ENCODE assay signal across 11 cellular contexts in genomic region chr19:19777692-19778091, GRCh38. TPM values are rescaled to one million over a fixed set of nuclear protein-coding genes. Genes with fewer than 3 reads are reported as not detected.
DNase-seq lines count a peak whose midpoint lies in the region; ATAC-seq and TF ChIP-seq lines count a peak whose summit lies in the region.
"Had no signal": no experiment of that assay in that cellular context is flagged by ENCODE, and none has a peak within 500 bp of the region (broad histone marks: within the 10 kb centered on the region; RNA-seq: fewer than 3 reads in every experiment).

No MANE protein-coding gene starts in this region.

- H3K36me3 Mint-ChIP-seq in GM23338 (ENCODE audit: low read depth) = peaks cover 13% of the 10 kb centered on the region

- H3K4me3 Mint-ChIP-seq in GM23338 = peak overlapping the region; percentile 99

- H2BK15ac ChIP-seq in mesendoderm (replicated peaks; ENCODE audit: low read depth) = no peak overlapping the region

- peak in 1 of 2 experiments; percentile 35; a peak in 3 of 4 replicates for TF ChIP-seq CTCF in GM23338 (conservative IDR thresholded peaks at IDR 0.05; ENCODE audit: low read depth in 2 of 2)
- no peak for TF ChIP-seq CTCF in parathyroid adenoma (IDR thresholded peaks at IDR 0.05)

- H3K27ac ChIP-seq in GM23338 (ENCODE audit: low read depth) (no peak overlapping the region), ectodermal cell (ENCODE audit: insufficient read depth, low read depth, low read length, poor library complexity, severe bottlenecking) (no peak overlapping the region), parathyroid adenoma (no peak overlapping the region), mesendoderm (ENCODE audit: low read depth, low read length) (no peak overlapping the region)

- H3K4me1 ChIP-seq in GM23338 (ENCODE audit: insufficient read depth) (peaks cover 15% of the 10 kb centered on the region), NT2/D1 (ENCODE audit: insufficient read depth, insufficient read length) (no peaks in the 10 kb centered on the region), ectodermal cell (ENCODE audit: control insufficient read depth, insufficient read depth, low read length) (peaks cover 4% of the 10 kb centered on the region), parathyroid adenoma (no peaks in the 10 kb centered on the region), mesendoderm (ENCODE audit: control insufficient read depth, low read depth, low read length) (peaks cover 4% of the 10 kb centered on the region)

- H2BK5ac ChIP-seq in mesendoderm (ENCODE audit: low read length) = no peak overlapping the region

- peaks cover 11% of the 10 kb centered on the region for H3K4me1 Mint-ChIP-seq in GM23338

- H3K27me3 Mint-ChIP-seq in GM23338 (ENCODE audit: insufficient read depth, low read depth, poor library complexity) = peaks cover 7% of the 10 kb centered on the region

- H3K56ac ChIP-seq in mesendoderm (ENCODE audit: low read length) = no peak overlapping the region

- no peak overlapping the region for H3K4ac ChIP-seq in mesendoderm (ENCODE audit: low read depth, low read length)

- H3K9me2 ChIP-seq in GM23338 (ENCODE audit: insufficient read depth) = no peaks in the 10 kb centered on the region

- H2AK5ac ChIP-seq in mesendoderm (ENCODE audit: low read length) = no peak overlapping the region

- no peaks in the 10 kb centered on the region for H3F3A ChIP-seq in GM23338 (replicated peaks; ENCODE audit: low read depth)

- H4K5ac ChIP-seq in mesendoderm (ENCODE audit: low read length) = no peak overlapping the region

- H3K79me2 ChIP-seq in GM23338 (replicated peaks; ENCODE audit: insufficient read depth) (peaks cover 31% of the 10 kb centered on the region; the same call in 1 of the 2 replicates), parathyroid adenoma (peaks cover 12% of the 10 kb centered on the region), mesendoderm (ENCODE audit: control insufficient read depth, insufficient read depth, low read length) (no peaks in the 10 kb centered on the region)

- H3K36me3 ChIP-seq in GM23338 (ENCODE audit: insufficient read depth) (no peaks in the 10 kb centered on the region), NT2/D1 (ENCODE audit: insufficient read depth, insufficient read length, low read length) (peaks cover 18% of the 10 kb centered on the region), ectodermal cell (ENCODE audit: control insufficient read depth, insufficient read depth, low read length) (no peaks in the 10 kb centered on the region), parathyroid adenoma (ENCODE audit: control insufficient read depth, insufficient read depth, low read length) (no peaks in the 10 kb centered on the region), mesendoderm (ENCODE audit: control insufficient read depth, insufficient read depth, low read length) (no peaks in the 10 kb centered on the region)
- H3K36me3 ChIP-seq: heart left ventricle had no signal

- H3K9me3 ChIP-seq in NT2/D1 (ENCODE audit: insufficient read depth, low read length) (no peaks in the 10 kb centered on the region), ectodermal cell (ENCODE audit: control insufficient read depth, low read length) (no peaks in the 10 kb centered on the region), parathyroid adenoma (ENCODE audit: control insufficient read depth, low read length) (no peaks in the 10 kb centered on the region)
- H3K9me3 ChIP-seq: heart left ventricle, pancreas had no signal

- H3K9me3 Mint-ChIP-seq in GM23338 = no peaks in the 10 kb centered on the region

- H3K27me3 ChIP-seq in GM23338 (ENCODE audit: insufficient read depth) = no peaks in the 10 kb centered on the region
- no peaks in the 10 kb centered on the region for H3K27me3 ChIP-seq in NT2/D1 (ENCODE audit: insufficient read depth, insufficient read length)
- H3K27me3 ChIP-seq in ectodermal cell (ENCODE audit: control insufficient read depth, insufficient read depth, low read length, poor library complexity, severe bottlenecking) = no peaks in the 10 kb centered on the region
- no peaks in the 10 kb centered on the region for H3K27me3 ChIP-seq in parathyroid adenoma (ENCODE audit: control insufficient read depth, insufficient read depth, low read length)
- H3K27me3 ChIP-seq in mesendoderm (ENCODE audit: insufficient read depth, low read length, poor library complexity) = no peaks in the 10 kb centered on the region
- H3K27me3 ChIP-seq: heart left ventricle, pancreas had no signal

- ATAC-seq in GM23338 (no peak), HG03196 (IDR thresholded peaks at IDR 0.05; ENCODE audit: unreplicated experiment) (no peak)
- ATAC-seq: heart left ventricle, pancreas had no signal

- H4K20me1 ChIP-seq in GM23338 (replicated peaks; ENCODE audit: insufficient read depth) = no peaks in the 10 kb centered on the region

- no peak overlapping the region for H2BK120ac ChIP-seq in mesendoderm (ENCODE audit: low read depth, low read length)

- H3K9ac ChIP-seq in NT2/D1 (ENCODE audit: insufficient read length, low read depth) (no peak overlapping the region), parathyroid adenoma (no peak overlapping the region), mesendoderm (ENCODE audit: low read length) (no peak overlapping the region)

- no peak overlapping the region for H4K8ac ChIP-seq in mesendoderm (ENCODE audit: low read depth, low read length)

- H2AFZ ChIP-seq in GM23338 (no peak overlapping the region), parathyroid adenoma (no peak overlapping the region)

- no peak overlapping the region for H3K18ac ChIP-seq in mesendoderm (ENCODE audit: low read length)

- 91 to 93% methylated on average over 5 of the region's 5 CpGs for WGBS in ectodermal cell, 2 experiments
- no CpG with 5 or more reads among the region's 5 CpGs for WGBS in mesendoderm (ENCODE audit: extremely low coverage, insufficient coverage, low lambda C conversion rate)

- no peak overlapping the region for H3K27ac Mint-ChIP-seq in GM23338

- peak overlapping the region; percentile 94 for H3K4me2 ChIP-seq in GM23338
- peak overlapping the region; percentile 81 for H3K4me2 ChIP-seq in parathyroid adenoma (ENCODE audit: low read length)
- no peak overlapping the region for H3K4me2 ChIP-seq in mesendoderm (ENCODE audit: low read length)

- H3K23ac ChIP-seq in mesendoderm (ENCODE audit: low read length) = no peak overlapping the region

- DNase-seq in GM23338 (ENCODE audit: low spot score) (no peak), NT2/D1 (ENCODE audit: low read depth, low spot score) (no peak), OCI-M1 (lab: John Stamatoyannopoulos, UW) (no peak), A172 (ENCODE audit: low spot score) (no peak), mesendoderm (no peak)
- DNase-seq: heart left ventricle, NCI-H2227 treated with DMSO at 0.1 percent for 48 hours, pancreas had no signal

- peaks cover 3% of the 10 kb centered on the region for H3K79me1 ChIP-seq in mesendoderm (ENCODE audit: low read length)

- H3K4me3 ChIP-seq in GM23338 = peak overlapping the region; percentile 75
- peak overlapping the region; percentile 89 for H3K4me3 ChIP-seq in NT2/D1 (ENCODE audit: insufficient read length, low read depth)
- peak overlapping the region; percentile 67 for H3K4me3 ChIP-seq in ectodermal cell (ENCODE audit: insufficient read depth, low read depth, low read length)
- no peak overlapping the region for H3K4me3 ChIP-seq in parathyroid adenoma (ENCODE audit: low read depth, low read length)
- H3K4me3 ChIP-seq in mesendoderm (ENCODE audit: low read length) = no peak overlapping the region

TF ChIP-seq in GM23338, 12 proteins besides CTCF, POLR2A, EP300 and RAD21 (continues in another document):
- no peak for TF ChIP-seq EZH2 (IDR thresholded peaks at IDR 0.05; ENCODE audit: low read depth, unreplicated experiment)
- no peak for TF ChIP-seq ETS1 (IDR thresholded peaks at IDR 0.05)
- TF ChIP-seq STAT1 (IDR thresholded peaks at IDR 0.05; ENCODE audit: unreplicated experiment) = no peak
- no peak for TF ChIP-seq JUNB (IDR thresholded peaks at IDR 0.05; ENCODE audit: unreplicated experiment)
- TF ChIP-seq ZNF331 (CRISPR knock-in tag; IDR thresholded peaks at IDR 0.05; ENCODE audit: low read depth) = no peak
- TF ChIP-seq NANOG (IDR thresholded peaks at IDR 0.05; ENCODE audit: borderline replicate concordance) = no peak

RNA-seq across cellular contexts. Expression of gene ZNF506, which starts 43.9 kb away (rescaled TPM):
- 24.7 and 26.0 TPM in 2 replicates for total RNA-seq in GM23338 (2014; rRNA removed; shearing (Covaris generic))
- 30.4 and 42.1 TPM in 2 replicates for polyA plus RNA-seq in GM23338 (2016; fragmentation: Nextera tagmentation; extraction: Ambion mirVana)
- 13.5 TPM for polyA plus RNA-seq in ectodermal cell (2013, experiment 1 of 4)
- 12.1 TPM for polyA plus RNA-seq in ectodermal cell (2013, experiment 2 of 4)
- polyA plus RNA-seq in ectodermal cell (2013, experiment 3 of 4) = 10.1 TPM
- polyA plus RNA-seq in ectodermal cell (2013, experiment 4 of 4) = 12.1 TPM
- total RNA-seq in A172 (2014; rRNA removed; shearing (Covaris generic)) = not detected in 2 replicates
- 9.6 TPM for polyA plus RNA-seq in mesendoderm (2013, experiment 1 of 2)
- polyA plus RNA-seq in mesendoderm (2013, experiment 2 of 2) = 9.0 TPM

RNA-seq across cellular contexts. Expression of gene ZNF14, which starts 44.8 kb away (rescaled TPM):
- 9.4 and 10.2 TPM in 2 replicates for total RNA-seq in GM23338 (2014; rRNA removed; shearing (Covaris generic))
- 3.0 and 4.6 TPM in 2 replicates for polyA plus RNA-seq in GM23338 (2016; fragmentation: Nextera tagmentation; extraction: Ambion mirVana)
- polyA plus RNA-seq in ectodermal cell (2013, experiment 1 of 4) = 9.5 TPM
- 10.6 TPM for polyA plus RNA-seq in ectodermal cell (2013, experiment 2 of 4)
- 10.0 TPM for polyA plus RNA-seq in ectodermal cell (2013, experiment 3 of 4)
- polyA plus RNA-seq in ectodermal cell (2013, experiment 4 of 4) = 11.5 TPM
- total RNA-seq in A172 (2014; rRNA removed; shearing (Covaris generic)) = 5.9 and 7.4 TPM in 2 replicates
- polyA plus RNA-seq in mesendoderm (2013, experiment 1 of 2) = 2.0 TPM
- polyA plus RNA-seq in mesendoderm (2013, experiment 2 of 2) = 2.2 TPM

Comparison
In these comparisons a context has a peak if more than half of its experiments do, and no peak if none do; other contexts are left out.
1. H3K4me3 ChIP-seq: peak in GM23338 (single experiment), NT2/D1 (single experiment) and ectodermal cell (single experiment); none in parathyroid adenoma (single experiment) and mesendoderm (single experiment).
2. RNA of gene ZNF506, which starts 43.9 kb away (total RNA-seq): 24.7 to 26.0 TPM in GM23338; not detected in A172; every median in the first group is over 10 times any median in the second.